ENCODE assay signal across 30 cellular contexts in the genomic region with DNA sequence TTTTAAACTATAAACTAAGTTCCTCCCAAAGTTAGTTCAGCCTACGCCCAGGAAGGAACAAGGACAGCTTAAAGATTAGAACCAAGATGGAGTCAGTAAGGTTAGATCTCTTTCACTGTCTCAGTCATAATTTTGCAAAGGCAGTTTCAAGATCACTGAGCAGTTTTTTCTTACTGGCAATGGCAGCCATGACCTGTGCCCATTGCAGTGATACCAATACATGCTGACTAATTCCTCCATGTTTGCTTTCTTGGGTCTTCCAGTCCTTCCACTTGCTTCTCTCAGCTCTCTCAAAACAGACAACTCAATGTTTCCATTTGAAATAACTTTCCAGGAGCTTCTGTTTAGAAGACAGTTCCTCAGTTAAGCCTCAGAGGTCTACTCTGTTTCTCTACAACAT.
"Had no signal": no experiment of that assay in that cellular context is flagged by ENCODE, and none has a peak within 500 bp of the region (broad histone marks: within the 10 kb centered on the region; RNA-seq: fewer than 3 reads in every experiment).

No MANE protein-coding gene starts in this region.

- H3K4me1 ChIP-seq: body of pancreas, esophagus muscularis mucosa, foreskin keratinocyte, gastrocnemius medialis, heart left ventricle had no signal

- H3K9me3 ChIP-seq: body of pancreas, esophagus muscularis mucosa, gastrocnemius medialis, heart left ventricle had no signal

- H3K4me1 Mint-ChIP-seq: activated CD4-positive, alpha-beta T cell treated with anti-CD3 and anti-CD28 coated beads for 36 hours; activated CD4-positive, alpha-beta T cell treated with anti-CD3 and anti-CD28 coated beads, Interleukin-2, amount 10 ng/mL, durations not matched to agents 24 days and 14 days; activated CD8-positive, alpha-beta memory T cell treated with anti-CD3 and anti-CD28 coated beads, Interleukin-2, amount 10 ng/mL, durations not matched to agents 7 days and 5 days; activated T-helper 17 cell treated with anti-CD3 and anti-CD28 coated beads, Interleukin-2, amount 50 U/mL, for 72 hours had no signal

- H3K36me3 ChIP-seq: esophagus muscularis mucosa, gastrocnemius medialis, heart left ventricle had no signal

- ATAC-seq: activated CD4-positive, alpha-beta T cell treated with anti-CD3 and anti-CD28 coated beads for 36 hours; activated CD8-positive, alpha-beta memory T cell treated with anti-CD3 and anti-CD28 coated beads, Interleukin-2, amount 10 ng/mL, durations not matched to agents 7 days and 5 days; activated CD8-positive, alpha-beta T cell treated with anti-CD3 and anti-CD28 coated beads, Interleukin-2, amount 10 ng/mL, durations not matched to agents 7 days and 5 days; activated T-helper 17 cell treated with anti-CD3 and anti-CD28 coated beads, Interleukin-2, amount 50 U/mL, for 72 hours; body of pancreas; effector memory CD8-positive, alpha-beta T cell; foreskin keratinocyte; gastrocnemius medialis; heart left ventricle had no signal

- H3K36me3 Mint-ChIP-seq: activated CD4-positive, alpha-beta memory T cell treated with anti-CD3 and anti-CD28 coated beads for 36 hours; activated CD8-positive, alpha-beta memory T cell treated with anti-CD3 and anti-CD28 coated beads, Interleukin-2, amount 10 ng/mL, durations not matched to agents 7 days and 5 days; activated naive CD8-positive, alpha-beta T cell had no signal

- DNase-seq: activated CD4-positive, alpha-beta memory T cell treated with anti-CD3 and anti-CD28 coated beads for 36 hours; activated CD4-positive, alpha-beta T cell treated with anti-CD3 and anti-CD28 coated beads for 36 hours; activated CD4-positive, alpha-beta T cell treated with anti-CD3 and anti-CD28 coated beads, Interleukin-2, amount 10 ng/mL, durations not matched to agents 24 days and 14 days; activated CD4-positive, CD25-positive, alpha-beta regulatory T cell; activated CD4-positive, CD25-positive, alpha-beta regulatory T cell treated with anti-CD3 and anti-CD28 coated beads, Interleukin-2, amount 50 U/mL, for 72 hours; activated CD8-positive, alpha-beta memory T cell treated with anti-CD3 and anti-CD28 coated beads, Interleukin-2, amount 10 ng/mL, durations not matched to agents 7 days and 5 days; activated CD8-positive, alpha-beta memory T cell treated with anti-CD3 and anti-CD28 coated beads, Interleukin-2, amount 50 U/mL, for 4 hours; activated CD8-positive, alpha-beta T cell treated with anti-CD3 and anti-CD28 coated beads, Interleukin-2, amount 10 ng/mL, durations not matched to agents 7 days and 5 days; activated effector memory CD4-positive, alpha-beta T cell treated with Interleukin-2 at 50 U/mL for 16 hours; activated gamma-delta T cell treated with Interleukin-2 at 50 U/mL for 16 hours; activated naive CD4-positive, alpha-beta T cell treated with anti-CD3 and anti-CD28 coated beads, Interleukin-2, amount 50 U/mL, for 16 hours; activated naive CD4-positive, alpha-beta T cell treated with Interleukin-2 at 50 U/mL for 16 hours; activated T-cell treated with anti-CD3 and anti-CD28 coated beads, Interleukin-2, amount 50 U/mL, for 1 hour; amygdala; aorta; body of pancreas; caudate nucleus; cortex of kidney; dermis blood vessel endothelial cell; effector CD4-positive, alpha-beta T cell; effector memory CD8-positive, alpha-beta T cell; erythroblast; foreskin keratinocyte; gastrocnemius medialis; glutamatergic neuron; heart left ventricle had no signal

- H3K27ac Mint-ChIP-seq: activated CD4-positive, alpha-beta memory T cell treated with anti-CD3 and anti-CD28 coated beads for 36 hours; activated CD4-positive, alpha-beta T cell treated with anti-CD3 and anti-CD28 coated beads for 36 hours; activated CD4-positive, alpha-beta T cell treated with anti-CD3 and anti-CD28 coated beads, Interleukin-2, amount 10 ng/mL, durations not matched to agents 24 days and 14 days; activated CD8-positive, alpha-beta memory T cell treated with anti-CD3 and anti-CD28 coated beads, Interleukin-2, amount 10 ng/mL, durations not matched to agents 7 days and 5 days; activated CD8-positive, alpha-beta T cell treated with anti-CD3 and anti-CD28 coated beads, Interleukin-2, amount 10 ng/mL, durations not matched to agents 7 days and 5 days; activated naive CD8-positive, alpha-beta T cell; activated T-helper 17 cell treated with anti-CD3 and anti-CD28 coated beads, Interleukin-2, amount 50 U/mL, for 72 hours; effector memory CD8-positive, alpha-beta T cell had no signal

- H3K27me3 ChIP-seq: body of pancreas, esophagus muscularis mucosa, foreskin keratinocyte, gastrocnemius medialis, heart left ventricle had no signal

- H3K4me3 ChIP-seq: body of pancreas, esophagus muscularis mucosa, gastrocnemius medialis, heart left ventricle had no signal

- H3K4me3 Mint-ChIP-seq: activated CD4-positive, alpha-beta memory T cell treated with anti-CD3 and anti-CD28 coated beads for 36 hours; activated CD4-positive, alpha-beta T cell treated with anti-CD3 and anti-CD28 coated beads for 36 hours; activated CD4-positive, alpha-beta T cell treated with anti-CD3 and anti-CD28 coated beads, Interleukin-2, amount 10 ng/mL, durations not matched to agents 24 days and 14 days; activated CD8-positive, alpha-beta memory T cell treated with anti-CD3 and anti-CD28 coated beads, Interleukin-2, amount 10 ng/mL, durations not matched to agents 7 days and 5 days; activated CD8-positive, alpha-beta T cell treated with anti-CD3 and anti-CD28 coated beads, Interleukin-2, amount 10 ng/mL, durations not matched to agents 7 days and 5 days; activated naive CD8-positive, alpha-beta T cell; activated T-helper 17 cell treated with anti-CD3 and anti-CD28 coated beads, Interleukin-2, amount 50 U/mL, for 72 hours; effector memory CD8-positive, alpha-beta T cell had no signal

- H3K27ac ChIP-seq: body of pancreas, esophagus muscularis mucosa, foreskin keratinocyte, gastrocnemius medialis, heart left ventricle had no signal

- H3K27me3 Mint-ChIP-seq: activated CD4-positive, alpha-beta memory T cell treated with anti-CD3 and anti-CD28 coated beads for 36 hours; activated CD4-positive, alpha-beta T cell treated with anti-CD3 and anti-CD28 coated beads for 36 hours; activated CD4-positive, alpha-beta T cell treated with anti-CD3 and anti-CD28 coated beads, Interleukin-2, amount 10 ng/mL, durations not matched to agents 24 days and 14 days; activated CD8-positive, alpha-beta memory T cell treated with anti-CD3 and anti-CD28 coated beads, Interleukin-2, amount 10 ng/mL, durations not matched to agents 7 days and 5 days; activated naive CD8-positive, alpha-beta T cell; activated T-helper 17 cell treated with anti-CD3 and anti-CD28 coated beads, Interleukin-2, amount 50 U/mL, for 72 hours; effector memory CD8-positive, alpha-beta T cell had no signal

- FAIRE-seq: colon had no signal
